In genomic region chr7:17297243-17297642, GRCh38 we compare ENCODE assay signal across 9 cellular contexts. TPM values are rescaled to one million over a fixed set of nuclear protein-coding genes. Genes with fewer than 3 reads are reported as not detected.
DNase-seq lines count a peak whose midpoint lies in the region; ATAC-seq, FAIRE-seq and TF ChIP-seq lines count a peak whose summit lies in the region.
"Had no signal": no experiment of that assay in that cellular context is flagged by ENCODE, and none has a peak within 500 bp of the region (broad histone marks: within the 10 kb centered on the region; RNA-seq: fewer than 3 reads in every experiment).

No MANE protein-coding gene starts in this region.

- SMC1A ChIA-PET in GM12878 (lab: Charles Lee; ENCODE audit: uncharacterized antibody, unreplicated experiment) = interaction anchor here (0.7 to 2.8 kb wide), 14 partner anchors 9 to 384 kb away, joined by 3 to 17 read pairs (median 5); no protein-coding TSS in a partner anchor

- POLR2A ChIA-PET in GM12878 (lab: Charles Lee) = interaction anchor here (1.8 kb wide), 1 partner anchor 138 kb away, joined by 8 read pairs; no protein-coding TSS in a partner anchor
- POLR2A ChIA-PET in naive thymus-derived CD4-positive, alpha-beta T cell (lab: Charles Lee) = interaction anchor here (1.0 to 2.3 kb wide), 3 partner anchors 153 to 877 kb away, joined by 3 to 11 read pairs (median 4); no protein-coding TSS in a partner anchor
- POLR2A ChIA-PET in GM10248 (lab: Yijun Ruan, JAX) = no interaction called here

- DNase-seq in Ammon's horn (ENCODE audit: low spot score) (peak; percentile 43), HT1080 (ENCODE audit: low read depth) (peak; percentile 21), GM12878 (ENCODE audit: low read depth, low spot score) (no peak), GDM1 (lab: John Stamatoyannopoulos, UW) (no peak), GM10248 (ENCODE audit: extremely low spot score) (no peak)
- DNase-seq in naive thymus-derived CD4-positive, alpha-beta T cell = peak in 1 of 9 donors; percentile 13
- DNase-seq in NK-92 treated with Interleukin-12 subunit alpha and Interleukin-12 subunit beta, amount 100 ng/mL, for 24 hours (lab: John Stamatoyannopoulos, UW) = no peak
- DNase-seq: NCI-H524 treated with DMSO at 0.1 percent for 48 hours had no signal

- ATAC-seq in GM12878 (no peak), HG02759 (IDR thresholded peaks at IDR 0.05; ENCODE audit: unreplicated experiment) (no peak)
- no peak for ATAC-seq in naive thymus-derived CD4-positive, alpha-beta T cell

- peak overlapping the region; percentile 84 to 97 (median 88) for H3K27ac Mint-ChIP-seq in naive thymus-derived CD4-positive, alpha-beta T cell

- H3K36me3 ChIP-seq in GM12878 (ENCODE audit: control insufficient read depth in 2 of 2, insufficient read depth in 2 of 2, low read length in 1 of 2) = no peaks in the 10 kb centered on the region
- H3K36me3 ChIP-seq in naive thymus-derived CD4-positive, alpha-beta T cell (ENCODE audit: control insufficient read depth in 2 of 3, insufficient read depth in 3 of 3, low read length in 3 of 3) = peaks cover 0 to 9% (median 0%) of the 10 kb centered on the region in 3 experiments

- peaks cover 6% of the 10 kb centered on the region; the same call in 1 of the 2 replicates for H3K4me1 ChIP-seq in GM12878 (ENCODE audit: control insufficient read depth, insufficient read depth, low read length)
- peaks cover 9 to 19% of the 10 kb centered on the region in 2 donors for H3K4me1 ChIP-seq in naive thymus-derived CD4-positive, alpha-beta T cell (ENCODE audit: control insufficient read depth in 2 of 2, insufficient read depth in 2 of 2, low read length in 2 of 2)

- H3K36me3 Mint-ChIP-seq in naive thymus-derived CD4-positive, alpha-beta T cell = peaks cover 0 to 13% (median 0%) of the 10 kb centered on the region in 5 donors

- TF ChIP-seq RAD21 in GM12878 (IDR thresholded peaks at IDR 0.05; ENCODE audit: insufficient read depth, low read depth, low read length) = no peak

- H2AFZ ChIP-seq in GM12878 (ENCODE audit: control insufficient read depth, low read depth, low read length) = peak overlapping the region; percentile 66

- peak overlapping the region; percentile 73; the same call in 1 of the 2 replicates for H3K4me2 ChIP-seq in GM12878 (ENCODE audit: control insufficient read depth, insufficient read depth)

- RAD21 ChIA-PET in GM12878 (lab: Charles Lee; ENCODE audit: unreplicated experiment) = interaction anchor here (1.0 to 2.9 kb wide), 9 partner anchors 12 to 314 kb away, joined by 3 to 12 read pairs (median 4); no protein-coding TSS in a partner anchor

- H3K9me3 Mint-ChIP-seq in naive thymus-derived CD4-positive, alpha-beta T cell = peaks cover 0 to 11% (median 0%) of the 10 kb centered on the region in 11 donors

- H3K27me3 ChIP-seq in GM12878 (replicated peaks in 1 of 2; ENCODE audit: control insufficient read depth in 2 of 2, insufficient read depth in 2 of 2, low read length in 1 of 2) = no peaks in the 10 kb centered on the region
- H3K27me3 ChIP-seq in naive thymus-derived CD4-positive, alpha-beta T cell (ENCODE audit: control insufficient read depth in 2 of 2, insufficient read depth in 2 of 2, low read length in 2 of 2) = no peaks in the 10 kb centered on the region

- no peak for TF ChIP-seq CTCF in GM12878 (IDR thresholded peaks at IDR 0.05 in 2 of 3, conservative IDR thresholded peaks at IDR 0.05 in 1 of 3; ENCODE audit: control insufficient read depth in 2 of 3, extremely low read depth in 1 of 3, insufficient read depth in 1 of 3, low read depth in 3 of 3, low read length in 3 of 3)
- TF ChIP-seq CTCF in GM10248 (IDR thresholded peaks at IDR 0.05; ENCODE audit: control extremely low read depth, extremely low read depth, low read depth, missing control alignments) = no peak

- H3K4me3 ChIP-seq in GM12878 = no peak overlapping the region
- H3K4me3 ChIP-seq in naive thymus-derived CD4-positive, alpha-beta T cell (ENCODE audit: low read length) = no peak overlapping the region

- H3K4me3 Mint-ChIP-seq in naive thymus-derived CD4-positive, alpha-beta T cell = peak overlapping the region; percentile 70 to 98 (median 87)

- 0% methylated on average over 2 of the region's 2 CpGs for WGBS in GM12878 (ENCODE audit: insufficient coverage, insufficient replicate concordance, low lambda C conversion rate, missing lambda C conversion rate)

- TF ChIP-seq EP300 in GM12878 (IDR thresholded peaks at IDR 0.05; ENCODE audit: borderline replicate concordance in 1 of 2, control insufficient read depth in 1 of 2, low read depth in 2 of 2, low read length in 2 of 2) = no peak

- H3K9me3 ChIP-seq in GM12878 (replicated peaks; ENCODE audit: control insufficient read depth, insufficient read depth, low read length) = no peaks in the 10 kb centered on the region; the same call in 2 of the 3 replicates
- no peaks in the 10 kb centered on the region for H3K9me3 ChIP-seq in naive thymus-derived CD4-positive, alpha-beta T cell (ENCODE audit: control insufficient read depth in 2 of 3, low read length in 3 of 3)

- no TSS peak for BruUV-seq in GM12878 (replicated peaks; lab: Mats Ljungman, UMichigan)

- TF ChIP-seq POLR2A in GM12878 (IDR thresholded peaks at IDR 0.05; ENCODE audit: low read depth, low read length) = no peak

- intact Hi-C loops in GM12878 (cut with micrococcal nuclease; ENCODE audit: unreplicated experiment) = loop anchor here (5.0 kb wide), 1 partner anchor 110 kb away; no protein-coding TSS in a partner anchor
- intact Hi-C loops in naive thymus-derived CD4-positive, alpha-beta T cell (cut with micrococcal nuclease) = loop anchor here in 1 of 2 donors (5.0 kb wide), 1 partner anchor 35 kb away; no protein-coding TSS in a partner anchor

- in situ Hi-C loops in GM12878 (cut with MboI) = loop anchor here (5.0 kb wide), 1 partner anchor 310 kb away; no protein-coding TSS in a partner anchor

- H4K20me1 ChIP-seq in GM12878 (ENCODE audit: control insufficient read depth, insufficient read depth) = no peaks in the 10 kb centered on the region

- H3K79me2 ChIP-seq in GM12878 (ENCODE audit: control insufficient read depth, insufficient read depth, low read length) = peaks cover 26% of the 10 kb centered on the region

- peaks cover 18 to 33% (median 25%) of the 10 kb centered on the region in 7 donors for H3K4me1 Mint-ChIP-seq in naive thymus-derived CD4-positive, alpha-beta T cell

- CTCF ChIA-PET in GM12878 (lab: Yijun Ruan, JAX) (interaction anchor here (1.0 to 5.7 kb wide), 10 partner anchors 10 to 355 kb away, joined by 3 to 24 read pairs (median 4); no protein-coding TSS in a partner anchor), GM10248 (lab: Yijun Ruan, JAX) (interaction anchor here (1.1 to 4.0 kb wide), 7 partner anchors 12 to 318 kb away, joined by 3 to 19 read pairs (median 3); no protein-coding TSS in a partner anchor)
- CTCF ChIA-PET in naive thymus-derived CD4-positive, alpha-beta T cell (lab: Charles Lee) = interaction anchor here (0.7 to 1.2 kb wide), 2 partner anchors 51 to 157 kb away, joined by 3 to 4 read pairs; no protein-coding TSS in a partner anchor

- H3K27ac ChIP-seq in GM12878 (ENCODE audit: control insufficient read depth, insufficient read depth) = no peak overlapping the region
- H3K27ac ChIP-seq in naive thymus-derived CD4-positive, alpha-beta T cell (ENCODE audit: low read depth, low read length) = peak overlapping the region; percentile 1

- no peak overlapping the region for H3K9ac ChIP-seq in GM12878 (ENCODE audit: control insufficient read depth, insufficient read depth, low read length)

- no peaks in the 10 kb centered on the region for H3K27me3 Mint-ChIP-seq in naive thymus-derived CD4-positive, alpha-beta T cell

- FAIRE-seq in GM12878 (lab: Jason Lieb, UNC) = no peak

TF ChIP-seq in GM12878, 131 proteins besides CTCF, POLR2A, EP300 and RAD21 (continues in another document):
- TF ChIP-seq MEF2B (IDR thresholded peaks at IDR 0.05; ENCODE audit: partially characterized antibody, poor library complexity, severe bottlenecking) (no peak), NBN (IDR thresholded peaks at IDR 0.05) (no peak), NKRF (conservative IDR thresholded peaks at IDR 0.05) (no peak)

RNA-seq across cellular contexts. Expression of gene AHR, which starts 1.2 kb away (rescaled TPM):
- total RNA-seq in HT1080 (2014; rRNA removed; shearing (Covaris generic)) = 20.0 and 21.7 TPM in 2 replicates
- polyA plus RNA-seq in HT1080 (2015; cell fraction: cytosol; rRNA removed) = 9.5 and 13.4 TPM in 2 replicates
- 23.2 and 24.2 TPM in 2 replicates for polyA plus RNA-seq in HT1080 (2015; cell fraction: nucleus; rRNA removed)
- total RNA-seq in GM12878 (2013; cell fraction: nucleolus; rRNA removed) = 36.4 and 49.5 TPM in 2 replicates
- 16.9 and 23.0 TPM in 2 replicates for total RNA-seq in GM12878 (2014; rRNA removed)
- total RNA-seq in GM12878 (2014; rRNA removed; fragmentation: Illumina TruSeq; extraction: Trizol) = 14.3 and 16.0 TPM in 2 replicates
- 10.3 and 11.9 TPM in 2 replicates for total RNA-seq in GM12878 (2021)
- polyA plus RNA-seq in GM12878 (2011; ENCODE audit: low read depth) = 3.6 TPM
- 1.7 and 2.2 TPM in 2 replicates for polyA plus RNA-seq in GM12878 (2011; rRNA removed)
- 0.95 and 1.3 TPM in 2 replicates for polyA plus RNA-seq in GM12878 (2011; cell fraction: cytosol; rRNA removed)
- 1.6 and 2.3 TPM in 2 replicates for polyA plus RNA-seq in GM12878 (2011; cell fraction: nucleus; rRNA removed)
- 4.4 and 6.7 TPM in 2 replicates for polyA plus RNA-seq in GM12878 (2012)
- polyA plus RNA-seq in GM12878 (2014; fragmentation: Illumina TruSeq; extraction: Trizol) = 8.3 and 9.6 TPM in 2 replicates
- polyA plus RNA-seq in GM12878 (2014; fragmentation: Nextera tagmentation; extraction: Ambion mirVana) = 1 to 10 TPM; 1.7 to 1.9 TPM
- polyA plus RNA-seq in GM12878 (2014; rRNA removed) = 3.3 and 3.8 TPM in 2 replicates
- polyA plus RNA-seq in GM12878 (2016; fragmentation: Nextera tagmentation; extraction: Ambion mirVana) = 1 to 10 TPM; 4.1 to 4.9 TPM
- polyA minus RNA-seq in GM12878 (2011; rRNA and poly(A)+ RNA removed) = 1.5 and 6.5 TPM in 2 replicates
- 1.9 and 4.0 TPM in 2 replicates for polyA minus RNA-seq in GM12878 (2011; cell fraction: cytosol; rRNA and poly(A)+ RNA removed)
- 5.7 and 7.2 TPM in 2 replicates for polyA minus RNA-seq in GM12878 (2011; cell fraction: nucleus; rRNA and poly(A)+ RNA removed)
- total RNA-seq in naive thymus-derived CD4-positive, alpha-beta T cell = 100 to 1,000 TPM in 1 of 5 experiments, 10 to 100 TPM in 4; 15.7 to 109 (median 28.2) TPM
- polyA plus RNA-seq in naive thymus-derived CD4-positive, alpha-beta T cell = 1 to 10 TPM; 6.7 to 7.4 TPM

Comparison
In these comparisons a context has a peak if more than half of its experiments do, and no peak if none do; other contexts are left out.
1. DNase-seq: peak in Ammon's horn (single experiment) and HT1080 (single experiment); none in GM12878 (single experiment), NK-92 treated with Interleukin-12 subunit alpha and Interleukin-12 subunit beta, amount 100 ng/mL, for 24 hours (single experiment), GDM1 (single experiment) and GM10248 (single experiment).